In genomic region chr7:53437336-53437735, GRCh38 we compare ENCODE assay signal across 21 cellular contexts.
DNase-seq lines count a peak whose midpoint lies in the region; FAIRE-seq and TF ChIP-seq lines count a peak whose summit lies in the region.
"Had no signal": no experiment of that assay in that cellular context is flagged by ENCODE, and none has a peak within 500 bp of the region (broad histone marks: within the 10 kb centered on the region; RNA-seq: fewer than 3 reads in every experiment).

No MANE protein-coding gene starts in this region.

- H3K4me2 ChIP-seq in mesendoderm (ENCODE audit: low read length) (no peak overlapping the region), SK-N-SH (no peak overlapping the region)
- H3K4me2 ChIP-seq: GM23338 had no signal

- no peak for TF ChIP-seq EP300 in SK-N-SH (IDR thresholded peaks at IDR 0.05; ENCODE audit: borderline replicate concordance in 1 of 2, low read depth in 1 of 2, low read length in 1 of 2)

- no peak for TF ChIP-seq RAD21 in SK-N-SH (IDR thresholded peaks at IDR 0.05; ENCODE audit: low read length)

- H3K4me1 ChIP-seq in mesendoderm (ENCODE audit: control insufficient read depth, low read depth, low read length) (no peaks in the 10 kb centered on the region), SK-N-SH (ENCODE audit: control insufficient read depth in 1 of 2, insufficient read depth in 2 of 2, low read depth in 1 of 2, low read length in 1 of 2) (no peaks in the 10 kb centered on the region)
- H3K4me1 ChIP-seq: BE2C, HAP-1 had no signal

- H4K5ac ChIP-seq in mesendoderm (ENCODE audit: low read length), result no peak overlapping the region

- H2BK15ac ChIP-seq in mesendoderm (replicated peaks; ENCODE audit: low read depth), result no peak overlapping the region

- H3K23ac ChIP-seq in mesendoderm (ENCODE audit: low read length), result no peak overlapping the region

- no peaks in the 10 kb centered on the region for H3K79me1 ChIP-seq in mesendoderm (ENCODE audit: low read length)

- H4K8ac ChIP-seq in mesendoderm (ENCODE audit: low read depth, low read length), result no peak overlapping the region

- no peaks in the 10 kb centered on the region for H3F3A ChIP-seq in SK-N-SH (replicated peaks; ENCODE audit: insufficient read depth)

- CTCF ChIA-PET in SK-N-SH (lab: Yijun Ruan, JAX), result interaction anchor here (1.0 to 1.2 kb wide), 2 partner anchors 13 to 24 kb away, joined by 3 to 4 read pairs; no protein-coding TSS in a partner anchor

- no peak overlapping the region for H3K4ac ChIP-seq in mesendoderm (ENCODE audit: low read depth, low read length)

- H2AFZ ChIP-seq in SK-N-SH (ENCODE audit: low read depth), result no peak overlapping the region
- H2AFZ ChIP-seq: GM23338 had no signal

- no peak overlapping the region for H2BK5ac ChIP-seq in mesendoderm (ENCODE audit: low read length)

- POLR2A ChIA-PET in SK-N-SH (lab: Yijun Ruan, JAX), result no interaction called here

- no CpG with 5 or more reads among the region's 4 CpGs for WGBS in mesendoderm (ENCODE audit: extremely low coverage, insufficient coverage, low lambda C conversion rate)
- WGBS in SK-N-SH (ENCODE audit: low lambda C conversion rate), result 13% methylated on average over 4 of the region's 4 CpGs

- peaks cover 9% of the 10 kb centered on the region; the same call in 1 of the 2 replicates for H3K9me3 ChIP-seq in SK-N-SH
- H3K9me3 ChIP-seq: BE2C, HAP-1 had no signal

- peaks cover 6% of the 10 kb centered on the region; the same call in 1 of the 2 replicates for H3K9me2 ChIP-seq in SK-N-SH

- peak; percentile 8 for DNase-seq in DMS53 (lab: John Stamatoyannopoulos, UW)
- DNase-seq in DMS53 treated with DMSO at 0.1 percent for 48 hours (lab: John Stamatoyannopoulos, UW; ENCODE audit: unreplicated experiment), result no peak
- peak; percentile 60 for DNase-seq in RCC 7860 (ENCODE audit: low spot score)
- DNase-seq in epithelial cell of esophagus (ENCODE audit: low read depth), result peak; percentile 71
- peak; percentile 14 for DNase-seq in mesendoderm
- DNase-seq in GM10266 (ENCODE audit: extremely low spot score), result no peak
- DNase-seq in NCI-H524 treated with DMSO at 0.1 percent for 48 hours (lab: John Stamatoyannopoulos, UW), result no peak
- DNase-seq in SK-N-SH, result no peak
- DNase-seq: BE2C; CD8-positive, alpha-beta memory T cell; HFFc6; IMR-90; KG1; NCI-H1048; NCI-H1417; NCI-H1694 treated with DMSO at 0.1 percent for 48 hours; NCI-H69; SHP77 treated with DMSO at 0.1 percent for 48 hours had no signal

- no peaks in the 10 kb centered on the region for H3K27me3 ChIP-seq in mesendoderm (ENCODE audit: insufficient read depth, low read length, poor library complexity)
- no peaks in the 10 kb centered on the region for H3K27me3 ChIP-seq in SK-N-SH (ENCODE audit: insufficient read depth)
- H3K27me3 ChIP-seq: BE2C had no signal

- H3K4me3 ChIP-seq in epithelial cell of esophagus (ENCODE audit: low read length) (no peak overlapping the region), mesendoderm (ENCODE audit: low read length) (no peak overlapping the region), SK-N-SH (ENCODE audit: low read depth in 2 of 2, low read length in 1 of 2) (no peak overlapping the region)
- H3K4me3 ChIP-seq: GM23338, HAP-1 had no signal

- no peaks in the 10 kb centered on the region for H3K36me3 ChIP-seq in mesendoderm (ENCODE audit: control insufficient read depth, insufficient read depth, low read length)
- H3K36me3 ChIP-seq in SK-N-SH (replicated peaks in 1 of 2; ENCODE audit: control insufficient read depth in 1 of 2, insufficient read depth in 2 of 2, low read length in 1 of 2), result no peaks in the 10 kb centered on the region
- H3K36me3 ChIP-seq: BE2C, HAP-1 had no signal

- H3K18ac ChIP-seq in mesendoderm (ENCODE audit: low read length), result no peak overlapping the region

- no peak overlapping the region for H3K9ac ChIP-seq in mesendoderm (ENCODE audit: low read length)
- H3K9ac ChIP-seq in SK-N-SH, result no peak overlapping the region

- H2BK120ac ChIP-seq in mesendoderm (ENCODE audit: low read depth, low read length), result no peak overlapping the region

- no peaks in the 10 kb centered on the region for H4K20me1 ChIP-seq in SK-N-SH (ENCODE audit: insufficient read depth)

- H3K79me2 ChIP-seq in mesendoderm (ENCODE audit: control insufficient read depth, insufficient read depth, low read length) (no peaks in the 10 kb centered on the region), SK-N-SH (ENCODE audit: insufficient read depth) (no peaks in the 10 kb centered on the region)

- H3K27ac ChIP-seq in mesendoderm (ENCODE audit: low read depth, low read length) (no peak overlapping the region), SK-N-SH (ENCODE audit: low read depth in 2 of 2, low read length in 1 of 2) (no peak overlapping the region)
- H3K27ac ChIP-seq: 22Rv1 had no signal

- no peak overlapping the region for H2AK5ac ChIP-seq in mesendoderm (ENCODE audit: low read length)

- FAIRE-seq in RCC 7860 (lab: Jason Lieb, UNC), result peak; percentile 68

- TF ChIP-seq CTCF in epithelial cell of esophagus (IDR thresholded peaks at IDR 0.05; ENCODE audit: insufficient read depth, low read depth, low read length, missing control alignments), result no peak
- no peak for TF ChIP-seq CTCF in GM10266 (IDR thresholded peaks at IDR 0.05; ENCODE audit: control insufficient read depth, insufficient read depth, low read depth, missing control alignments)
- no peak for TF ChIP-seq CTCF in SK-N-SH (IDR thresholded peaks at IDR 0.05)

- no peak overlapping the region for H3K56ac ChIP-seq in mesendoderm (ENCODE audit: low read length)

TF ChIP-seq in SK-N-SH, 30 proteins besides CTCF, POLR2A, EP300 and RAD21 (continues in another document):
- no peak for TF ChIP-seq YY1 (IDR thresholded peaks at IDR 0.05; ENCODE audit: low read depth)
- no peak for TF ChIP-seq RXRA (IDR thresholded peaks at IDR 0.05; ENCODE audit: borderline replicate concordance, low read depth)
- TF ChIP-seq IRF3 (IDR thresholded peaks at IDR 0.05; ENCODE audit: low read depth, low read length), result no peak
- no peak for TF ChIP-seq MEF2A (IDR thresholded peaks at IDR 0.05; ENCODE audit: borderline replicate concordance, low read depth)
- TF ChIP-seq CHD2 (IDR thresholded peaks at IDR 0.05; ENCODE audit: low read length, partially characterized antibody), result no peak
- no peak for TF ChIP-seq ELF1 (IDR thresholded peaks at IDR 0.05)
- TF ChIP-seq SMC3 (IDR thresholded peaks at IDR 0.05; ENCODE audit: low read depth, low read length), result no peak
- TF ChIP-seq JUND (IDR thresholded peaks at IDR 0.05), result no peak
- TF ChIP-seq GATA2 (CRISPR knock-in tag; IDR thresholded peaks at IDR 0.05), result no peak
- TF ChIP-seq SIN3A (IDR thresholded peaks at IDR 0.05; ENCODE audit: borderline replicate concordance, low read depth, low read length), result no peak
- TF ChIP-seq FOXM1 (IDR thresholded peaks at IDR 0.05; ENCODE audit: low read depth), result no peak
- TF ChIP-seq, protein P1, sequence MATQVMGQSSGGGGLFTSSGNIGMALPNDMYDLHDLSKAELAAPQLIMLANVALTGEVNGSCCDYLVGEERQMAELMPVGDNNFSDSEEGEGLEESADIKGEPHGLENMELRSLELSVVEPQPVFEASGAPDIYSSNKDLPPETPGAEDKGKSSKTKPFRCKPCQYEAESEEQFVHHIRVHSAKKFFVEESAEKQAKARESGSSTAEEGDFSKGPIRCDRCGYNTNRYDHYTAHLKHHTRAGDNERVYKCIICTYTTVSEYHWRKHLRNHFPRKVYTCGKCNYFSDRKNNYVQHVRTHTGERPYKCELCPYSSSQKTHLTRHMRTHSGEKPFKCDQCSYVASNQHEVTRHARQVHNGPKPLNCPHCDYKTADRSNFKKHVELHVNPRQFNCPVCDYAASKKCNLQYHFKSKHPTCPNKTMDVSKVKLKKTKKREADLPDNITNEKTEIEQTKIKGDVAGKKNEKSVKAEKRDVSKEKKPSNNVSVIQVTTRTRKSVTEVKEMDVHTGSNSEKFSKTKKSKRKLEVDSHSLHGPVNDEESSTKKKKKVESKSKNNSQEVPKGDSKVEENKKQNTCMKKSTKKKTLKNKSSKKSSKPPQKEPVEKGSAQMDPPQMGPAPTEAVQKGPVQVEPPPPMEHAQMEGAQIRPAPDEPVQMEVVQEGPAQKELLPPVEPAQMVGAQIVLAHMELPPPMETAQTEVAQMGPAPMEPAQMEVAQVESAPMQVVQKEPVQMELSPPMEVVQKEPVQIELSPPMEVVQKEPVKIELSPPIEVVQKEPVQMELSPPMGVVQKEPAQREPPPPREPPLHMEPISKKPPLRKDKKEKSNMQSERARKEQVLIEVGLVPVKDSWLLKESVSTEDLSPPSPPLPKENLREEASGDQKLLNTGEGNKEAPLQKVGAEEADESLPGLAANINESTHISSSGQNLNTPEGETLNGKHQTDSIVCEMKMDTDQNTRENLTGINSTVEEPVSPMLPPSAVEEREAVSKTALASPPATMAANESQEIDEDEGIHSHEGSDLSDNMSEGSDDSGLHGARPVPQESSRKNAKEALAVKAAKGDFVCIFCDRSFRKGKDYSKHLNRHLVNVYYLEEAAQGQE (IDR thresholded peaks at IDR 0.05; ENCODE audit: low read depth, low read length), result no peak
- TF ChIP-seq, protein P2, sequence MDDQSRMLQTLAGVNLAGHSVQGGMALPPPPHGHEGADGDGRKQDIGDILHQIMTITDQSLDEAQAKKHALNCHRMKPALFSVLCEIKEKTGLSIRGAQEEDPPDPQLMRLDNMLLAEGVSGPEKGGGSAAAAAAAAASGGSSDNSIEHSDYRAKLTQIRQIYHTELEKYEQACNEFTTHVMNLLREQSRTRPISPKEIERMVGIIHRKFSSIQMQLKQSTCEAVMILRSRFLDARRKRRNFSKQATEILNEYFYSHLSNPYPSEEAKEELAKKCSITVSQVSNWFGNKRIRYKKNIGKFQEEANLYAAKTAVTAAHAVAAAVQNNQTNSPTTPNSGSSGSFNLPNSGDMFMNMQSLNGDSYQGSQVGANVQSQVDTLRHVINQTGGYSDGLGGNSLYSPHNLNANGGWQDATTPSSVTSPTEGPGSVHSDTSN (IDR thresholded peaks at IDR 0.05), result no peak
- no peak for TF ChIP-seq TAF1 (IDR thresholded peaks at IDR 0.05; ENCODE audit: borderline replicate concordance, low read depth, low read length)
- TF ChIP-seq, protein P3, sequence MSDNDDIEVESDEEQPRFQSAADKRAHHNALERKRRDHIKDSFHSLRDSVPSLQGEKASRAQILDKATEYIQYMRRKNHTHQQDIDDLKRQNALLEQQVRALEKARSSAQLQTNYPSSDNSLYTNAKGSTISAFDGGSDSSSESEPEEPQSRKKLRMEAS (IDR thresholded peaks at IDR 0.05; ENCODE audit: low read depth), result no peak
- no peak for TF ChIP-seq NFIC (IDR thresholded peaks at IDR 0.05; ENCODE audit: borderline replicate concordance)

Comparison
In these comparisons a context has a peak if more than half of its experiments do, and no peak if none do; other contexts are left out.
1. DNase-seq: peak in DMS53 (single experiment), RCC 7860 (single experiment), epithelial cell of esophagus (single experiment) and mesendoderm (single experiment); none in DMS53 treated with DMSO at 0.1 percent for 48 hours (single experiment), GM10266 (single experiment), NCI-H524 treated with DMSO at 0.1 percent for 48 hours (single experiment) and SK-N-SH (single experiment).